Comparison of ENCODE assay signal across 3 cellular contexts in the genomic region with DNA sequence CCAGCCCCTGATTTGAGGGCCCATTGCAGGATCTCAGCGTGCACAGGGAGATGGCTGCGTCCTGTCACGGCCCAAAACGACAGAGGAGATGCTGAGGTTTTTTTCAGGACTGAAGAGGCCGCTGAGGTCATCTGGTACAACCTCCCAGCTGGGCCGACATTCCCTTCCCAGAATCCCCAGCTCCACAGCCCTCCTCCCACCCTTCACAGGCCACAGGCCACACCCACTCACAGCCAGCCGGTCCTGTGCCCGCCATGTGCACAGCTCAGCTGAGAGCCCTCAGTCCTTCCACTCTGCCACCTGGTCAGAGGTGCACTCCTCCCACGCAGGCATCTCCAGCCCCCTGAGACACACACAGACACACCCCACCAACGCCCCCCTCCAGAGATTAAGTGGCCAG. TPM values are rescaled to one million over a fixed set of nuclear protein-coding genes. Genes with fewer than 3 reads are reported as not detected.
"Had no signal": no experiment of that assay in that cellular context is flagged by ENCODE, and none has a peak within 500 bp of the region (broad histone marks: within the 10 kb centered on the region; RNA-seq: fewer than 3 reads in every experiment).

No MANE protein-coding gene starts in this region.

RNA-seq across cellular contexts. Expression of a gene that starts 11.6 kb away (rescaled TPM):
- total RNA-seq: HT-29, M059J, SJSA1 had no signal

RNA-seq across cellular contexts. Expression of a gene that starts 22.7 kb away (rescaled TPM):
- total RNA-seq: HT-29, M059J, SJSA1 had no signal

RNA-seq across cellular contexts. Expression of a gene that starts 56.8 kb away (rescaled TPM):
- total RNA-seq: HT-29, M059J, SJSA1 had no signal
